5 cellular contexts compared by ENCODE assay signal in the genomic region with DNA sequence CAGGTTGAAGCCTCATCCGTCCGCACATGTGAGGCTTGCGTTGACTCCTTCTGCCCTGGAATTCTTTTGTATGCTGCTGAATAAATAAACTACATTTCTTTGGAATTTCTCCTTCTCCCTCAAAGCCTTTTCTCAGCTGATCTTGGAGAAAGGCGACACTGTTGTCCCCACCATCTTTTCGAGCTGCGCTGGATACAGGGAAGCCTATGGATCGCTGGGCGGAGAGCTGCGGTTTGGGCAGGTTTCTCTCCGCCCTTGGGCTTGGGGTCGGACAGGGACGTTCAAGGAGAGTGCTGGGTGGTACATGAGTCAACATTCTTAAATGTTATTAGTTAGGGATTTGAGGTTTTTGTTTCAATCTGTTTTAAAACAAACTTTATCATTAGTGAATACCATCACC. TPM values are rescaled to one million over a fixed set of nuclear protein-coding genes. Genes with fewer than 3 reads are reported as not detected.
"Had no signal": no experiment of that assay in that cellular context is flagged by ENCODE, and none has a peak within 500 bp of the region (broad histone marks: within the 10 kb centered on the region; RNA-seq: fewer than 3 reads in every experiment).

No MANE protein-coding gene starts in this region.

RNA-seq across cellular contexts. Expression of gene CA5A, which starts 35.8 kb away (rescaled TPM):
- total RNA-seq: GM23248, H4, H7, HFFc6, HT1080 had no signal
